ENCODE assay signal across 35 cellular contexts in the genomic region with DNA sequence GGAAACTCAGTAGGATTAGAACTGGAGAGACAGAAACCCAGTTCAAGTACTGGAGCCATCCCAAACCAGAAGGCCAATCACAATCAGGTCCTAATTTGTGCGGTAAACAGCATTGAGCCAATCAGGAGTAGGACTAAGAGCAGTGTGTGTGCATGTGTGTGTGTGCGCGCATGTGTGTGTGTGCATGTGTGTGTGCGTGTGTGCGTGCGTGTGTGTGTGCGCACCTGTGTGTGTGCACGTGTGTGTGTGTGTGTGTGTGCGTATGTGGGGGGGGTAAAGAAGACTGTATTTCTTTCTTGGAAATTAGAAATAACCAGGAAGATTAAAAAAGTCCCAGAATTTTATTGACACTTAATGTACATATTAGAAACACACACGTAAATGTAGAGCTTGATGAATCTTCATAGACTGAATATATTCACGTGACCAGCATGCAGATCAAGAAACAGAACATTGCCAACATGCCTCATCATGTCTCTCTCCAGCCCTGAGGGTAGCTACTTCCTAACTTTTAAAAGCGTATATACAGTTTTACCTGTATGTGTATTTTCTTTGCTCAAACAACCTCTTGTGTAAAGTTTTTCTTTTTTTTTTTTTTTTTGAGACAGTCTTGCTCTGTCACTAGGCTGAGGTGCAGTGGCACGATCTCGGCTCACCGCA. TPM values are rescaled to one million over a fixed set of nuclear protein-coding genes. Genes with fewer than 3 reads are reported as not detected.
"Had no signal": no experiment of that assay in that cellular context is flagged by ENCODE, and none has a peak within 500 bp of the region (broad histone marks: within the 10 kb centered on the region; RNA-seq: fewer than 3 reads in every experiment).

No MANE protein-coding gene starts in this region.

- ATAC-seq: activated naive CD4-positive, alpha-beta T cell treated with anti-CD3 and anti-CD28 coated beads, Interleukin-2, amount 50 U/mL, for 72 hours; activated T-cell treated with anti-CD3 and anti-CD28 coated beads, Interleukin-2, amount 50 U/mL, for 4 hours; body of pancreas; Panc1 had no signal

- H3K27ac ChIP-seq: adrenal gland, body of pancreas, VCaP had no signal

- H3K27me3 ChIP-seq: adrenal gland, body of pancreas, MG63 had no signal

- H3K4me1 ChIP-seq: adrenal gland, body of pancreas had no signal

- DNase-seq: activated B cell treated with CpG ODN at 0.5 μM for 24 hours; activated CD4-positive, alpha-beta memory T cell treated with anti-CD3 and anti-CD28 coated beads for 36 hours; activated CD4-positive, alpha-beta T cell treated with anti-CD3 and anti-CD28 coated beads for 4 hours; activated CD4-positive, alpha-beta T cell treated with anti-CD3 and anti-CD28 coated beads, Interleukin-2, amount 50 U/mL, for 1 hour; activated CD4-positive, CD25-positive, alpha-beta regulatory T cell treated with anti-CD3 and anti-CD28 coated beads, Interleukin-2, amount 50 U/mL, for 72 hours; activated CD8-positive, alpha-beta memory T cell treated with anti-CD3 and anti-CD28 coated beads, Interleukin-2, amount 50 U/mL, for 4 hours; activated gamma-delta T cell treated with Interleukin-2 at 50 U/mL for 16 hours; activated naive CD4-positive, alpha-beta T cell treated with anti-CD3 and anti-CD28 coated beads for 36 hours; activated T-cell treated with anti-CD3 and anti-CD28 coated beads for 4 hours; activated T-cell treated with anti-CD3 and anti-CD28 coated beads, Interleukin-2, amount 50 U/mL, for 4 hours; adrenal gland; body of pancreas; Karpas-422; KBM-7; MG63; NCI-H1048; NCI-H1105 treated with DMSO at 0.1 percent for 48 hours; NCI-H1436; NCI-H1694; NCI-H1930; NCI-H2081 treated with DMSO at 0.1 percent for 48 hours; NCI-H345; NCI-H524 treated with DMSO at 0.1 percent for 48 hours; SW 1271; T-helper 1 cell; T-helper 2 cell; T-helper 9 cell had no signal

- H3K4me3 ChIP-seq: adrenal gland, body of pancreas, MG63 had no signal

- H3K9me3 ChIP-seq: adrenal gland, body of pancreas, MG63 had no signal

- H3K36me3 ChIP-seq: adrenal gland, MG63 had no signal

RNA-seq across cellular contexts. Expression of gene DHRS7C, which starts 0.9 kb away (rescaled TPM):
- total RNA-seq: activated B cell treated with CpG ODN at 0.5 μM for 24 hours; activated CD4-positive, alpha-beta memory T cell treated with anti-CD3 and anti-CD28 coated beads for 36 hours; activated naive CD4-positive, alpha-beta T cell treated with anti-CD3 and anti-CD28 coated beads for 36 hours; activated naive CD4-positive, alpha-beta T cell treated with anti-CD3 and anti-CD28 coated beads, Interleukin-2, amount 50 U/mL, for 72 hours; activated T-cell treated with anti-CD3 and anti-CD28 coated beads, Interleukin-2, amount 50 U/mL, for 4 hours; activated T-helper 1 cell treated with anti-CD3 and anti-CD28 coated beads, Interleukin-12 subunit alpha, Interleukin-12 subunit beta, Interleukin-2, Interleukin-4 antibody, amounts not matched to agents 30 ng/mL and 10 ng/mL and 1 ng/mL, durations not matched to agents 14 hours and 24 hours and 36 hours; adrenal gland; astrocyte; body of pancreas; NCI-H460; RPMI7951 had no signal
- polyA plus RNA-seq: adrenal gland had no signal

RNA-seq across cellular contexts. Expression of gene GSG1L2, which starts 29.6 kb away (rescaled TPM):
- total RNA-seq: activated B cell treated with CpG ODN at 0.5 μM for 24 hours; activated CD4-positive, alpha-beta memory T cell treated with anti-CD3 and anti-CD28 coated beads for 36 hours; activated naive CD4-positive, alpha-beta T cell treated with anti-CD3 and anti-CD28 coated beads for 36 hours; activated naive CD4-positive, alpha-beta T cell treated with anti-CD3 and anti-CD28 coated beads, Interleukin-2, amount 50 U/mL, for 72 hours; activated T-cell treated with anti-CD3 and anti-CD28 coated beads, Interleukin-2, amount 50 U/mL, for 4 hours; activated T-helper 1 cell treated with anti-CD3 and anti-CD28 coated beads, Interleukin-12 subunit alpha, Interleukin-12 subunit beta, Interleukin-2, Interleukin-4 antibody, amounts not matched to agents 30 ng/mL and 10 ng/mL and 1 ng/mL, durations not matched to agents 14 hours and 24 hours and 36 hours; adrenal gland; astrocyte; body of pancreas; Right ventricle myocardium superior; RPMI7951 had no signal
- polyA plus RNA-seq: adrenal gland had no signal

RNA-seq across cellular contexts. Expression of gene GLP2R, which starts 33.4 kb away (rescaled TPM):
- total RNA-seq: activated B cell treated with CpG ODN at 0.5 μM for 24 hours; activated CD4-positive, alpha-beta memory T cell treated with anti-CD3 and anti-CD28 coated beads for 36 hours; activated naive CD4-positive, alpha-beta T cell treated with anti-CD3 and anti-CD28 coated beads for 36 hours; activated naive CD4-positive, alpha-beta T cell treated with anti-CD3 and anti-CD28 coated beads, Interleukin-2, amount 50 U/mL, for 72 hours; activated T-cell treated with anti-CD3 and anti-CD28 coated beads, Interleukin-2, amount 50 U/mL, for 4 hours; activated T-helper 1 cell treated with anti-CD3 and anti-CD28 coated beads, Interleukin-12 subunit alpha, Interleukin-12 subunit beta, Interleukin-2, Interleukin-4 antibody, amounts not matched to agents 30 ng/mL and 10 ng/mL and 1 ng/mL, durations not matched to agents 14 hours and 24 hours and 36 hours; RPMI7951 had no signal
